In genomic region chr11:1200611-1201191, GRCh38 we compare ENCODE assay signal across 27 cellular contexts. TPM values are rescaled to one million over a fixed set of nuclear protein-coding genes. Genes with fewer than 3 reads are reported as not detected.
DNase-seq lines count a peak whose midpoint lies in the region; ATAC-seq and TF ChIP-seq lines count a peak whose summit lies in the region.
"Had no signal": no experiment of that assay in that cellular context is flagged by ENCODE, and none has a peak within 500 bp of the region (broad histone marks: within the 10 kb centered on the region; RNA-seq: fewer than 3 reads in every experiment).

No MANE protein-coding gene starts in this region.

- no peak overlapping the region for H2AFZ ChIP-seq in H9 (ENCODE audit: low read length)
- H2AFZ ChIP-seq: hepatocyte, parathyroid adenoma had no signal

- H2BK12ac ChIP-seq in H9 (ENCODE audit: insufficient read length, low read depth, low read length), result no peak overlapping the region

- no peak overlapping the region for H3K14ac ChIP-seq in H9 (ENCODE audit: insufficient read depth, low read length)

- no peaks in the 10 kb centered on the region for H3K36me3 Mint-ChIP-seq in H9 (ENCODE audit: insufficient read depth in 1 of 3, low read depth in 3 of 3)
- H3K36me3 Mint-ChIP-seq: natural killer cell had no signal

- H3K27ac ChIP-seq in H9 (ENCODE audit: insufficient read length, low read depth, low read length) (no peak overlapping the region), stomach (no peak overlapping the region)
- H3K27ac ChIP-seq: BLaER1 treated with 17β-estradiol and CSF1 and Interleukin-3, amounts not matched to agents 10 nM and 100 nM; cardiac muscle cell; dorsolateral prefrontal cortex; hepatocyte; parathyroid adenoma had no signal

- no peak overlapping the region for H2BK15ac ChIP-seq in H9 (ENCODE audit: low read depth, low read length)

- H3K4me3 ChIP-seq in stomach, result no peak overlapping the region
- H3K4me3 ChIP-seq: A549; BLaER1 treated with 17β-estradiol and CSF1 and Interleukin-3, amounts not matched to agents 10 nM and 100 nM; cardiac muscle cell; hepatocyte; smooth muscle cell had no signal

- no peaks in the 10 kb centered on the region for H3K79me2 ChIP-seq in H9 (ENCODE audit: insufficient read depth, low read length)
- H3K79me2 ChIP-seq: hepatocyte, parathyroid adenoma had no signal

- H3K27ac Mint-ChIP-seq in H9, result no peak overlapping the region
- H3K27ac Mint-ChIP-seq: natural killer cell; stimulated activated naive CD8-positive, alpha-beta T cell treated with anti-CD3 and anti-CD28 coated beads, Interleukin-15, amount 100 ng/mL, for 72 hours had no signal

- H3K4me1 ChIP-seq in H9 (ENCODE audit: insufficient read depth, low read length) (no peaks in the 10 kb centered on the region), stomach (peaks cover 0 to 17% (median 11%) of the 10 kb centered on the region in 4 donors)
- H3K4me1 ChIP-seq: parathyroid adenoma had no signal

- H3K9ac ChIP-seq in H9 (ENCODE audit: extremely low read depth, insufficient read length, low read length), result no peak overlapping the region
- H3K9ac ChIP-seq: BLaER1 treated with 17β-estradiol and CSF1 and Interleukin-3, amounts not matched to agents 10 nM and 100 nM; parathyroid adenoma had no signal

- TF ChIP-seq CTCF in H9 (conservative IDR thresholded peaks at IDR 0.05) (no peak), stomach (IDR thresholded peaks at IDR 0.05) (no peak)

- no peak overlapping the region for H3K56ac ChIP-seq in H9 (ENCODE audit: insufficient read length, low read depth, low read length)

- H3K4me3 Mint-ChIP-seq in H9, result no peak overlapping the region
- H3K4me3 Mint-ChIP-seq: natural killer cell; stimulated activated naive CD8-positive, alpha-beta T cell treated with anti-CD3 and anti-CD28 coated beads, Interleukin-15, amount 100 ng/mL, for 72 hours had no signal

- no peak overlapping the region for H4K8ac ChIP-seq in H9 (replicated peaks; ENCODE audit: insufficient read length, low read depth, low read length)

- no peak overlapping the region for H2AK5ac ChIP-seq in H9 (ENCODE audit: insufficient read length, low read length)

- WGBS in H9 (ENCODE audit: extremely low coverage, insufficient read length, low lambda C conversion rate), result no CpG with 5 or more reads among the region's 16 CpGs
- WGBS in stomach, 5 donors, result 62 to 80% (median 72%) methylated on average over 10 to 16 of the region's 16 CpGs

- H3K18ac ChIP-seq in H9 (ENCODE audit: insufficient read length, low read depth, low read length), result no peak overlapping the region

- H4K20me1 ChIP-seq in H9 (ENCODE audit: control insufficient read depth, insufficient read depth, insufficient read length), result no peaks in the 10 kb centered on the region

- H3K4ac ChIP-seq in H9 (ENCODE audit: low read depth, low read length), result no peak overlapping the region

- peaks cover 0 to 55% (median 25%) of the 10 kb centered on the region in 4 donors for H3K36me3 ChIP-seq in stomach
- H3K36me3 ChIP-seq: BLaER1 treated with 17β-estradiol and CSF1 and Interleukin-3, amounts not matched to agents 10 nM and 100 nM; cardiac muscle cell had no signal

- H3K27me3 ChIP-seq in H9 (ENCODE audit: insufficient read depth, low read length) (no peaks in the 10 kb centered on the region), stomach (peaks cover 5 to 88% (median 11%) of the 10 kb centered on the region in 3 donors)
- H3K27me3 ChIP-seq: cardiac muscle cell, hepatocyte had no signal

- no peak overlapping the region for H4K5ac ChIP-seq in H9 (ENCODE audit: insufficient read length, low read depth, low read length)

- no peaks in the 10 kb centered on the region for H3K9me3 Mint-ChIP-seq in H9
- H3K9me3 Mint-ChIP-seq: natural killer cell; stimulated activated naive CD8-positive, alpha-beta T cell treated with anti-CD3 and anti-CD28 coated beads, Interleukin-15, amount 100 ng/mL, for 72 hours had no signal

- ATAC-seq in left colon, result peak; percentile 20
- ATAC-seq: A549; natural killer cell; stimulated activated naive CD8-positive, alpha-beta T cell treated with anti-CD3 and anti-CD28 coated beads, Interleukin-15, amount 100 ng/mL, for 72 hours had no signal

- H2BK20ac ChIP-seq in H9 (ENCODE audit: low read depth, low read length, poor library complexity, severe bottlenecking), result no peak overlapping the region

- H4K91ac ChIP-seq in H9 (ENCODE audit: insufficient read length, low read depth, low read length), result no peak overlapping the region

- H3K23ac ChIP-seq in H9 (ENCODE audit: insufficient read length, low read depth, low read length), result no peak overlapping the region

- intact Hi-C loops in left colon (cut with DNase I, micrococcal nuclease), result loop anchor here (5.0 to 10.0 kb wide), 2 partner anchors 314 to 317 kb away; no protein-coding TSS in a partner anchor
- intact Hi-C loops in stomach (cut with DNase I; ENCODE audit: low total_unique reads), result no loop called here

- no peaks in the 10 kb centered on the region for H3K4me1 Mint-ChIP-seq in H9
- H3K4me1 Mint-ChIP-seq: natural killer cell; stimulated activated naive CD8-positive, alpha-beta T cell treated with anti-CD3 and anti-CD28 coated beads, Interleukin-15, amount 100 ng/mL, for 72 hours had no signal

- H3K79me1 ChIP-seq in H9 (ENCODE audit: insufficient read depth, low read depth, low read length, poor library complexity, severe bottlenecking), result no peaks in the 10 kb centered on the region

- DNase-seq in activated effector memory CD4-positive, alpha-beta T cell treated with anti-CD3 and anti-CD28 coated beads, Interleukin-2, amount 50 U/mL, for 16 hours, result peak; percentile 41
- no peak for DNase-seq in activated effector memory CD4-positive, alpha-beta T cell treated with Interleukin-2 at 50 U/mL for 16 hours
- DNase-seq in H9 (peak; percentile 22), left colon (peak in 1 of 2 donors; percentile 25), stomach (peak; percentile 25), Kasumi-1 (lab: John Stamatoyannopoulos, UW) (no peak), NCI-H187 (lab: John Stamatoyannopoulos, UW) (no peak), cerebellar cortex (ENCODE audit: low spot score) (no peak)
- DNase-seq: amygdala; EL; foreskin fibroblast; mesendoderm; natural killer cell; NCI-H2107; NCI-H510A treated with DMSO at 0.1 percent for 48 hours; NK-92 treated with Interleukin-12 subunit alpha and Interleukin-12 subunit beta, amount 100 ng/mL, for 24 hours; stimulated activated CD4-positive, alpha-beta T cell treated with anti-CD3 and anti-CD28 coated beads, Interleukin-4, amount 100 ng/mL, for 4 hours; stimulated activated naive CD8-positive, alpha-beta T cell treated with anti-CD3 and anti-CD28 coated beads, Interleukin-15, amount 100 ng/mL, for 72 hours had no signal

- no peak overlapping the region for H2BK5ac ChIP-seq in H9 (ENCODE audit: insufficient read length, low read length)

- H3K27me3 Mint-ChIP-seq in H9 (ENCODE audit: low read depth), result peaks cover 2% of the 10 kb centered on the region; the same call in 1 of the 2 replicates
- H3K27me3 Mint-ChIP-seq: stimulated activated naive CD8-positive, alpha-beta T cell treated with anti-CD3 and anti-CD28 coated beads, Interleukin-15, amount 100 ng/mL, for 72 hours had no signal

- H3K4me2 ChIP-seq in H9 (ENCODE audit: insufficient read depth, insufficient read length, low read length), result no peak overlapping the region
- H3K4me2 ChIP-seq: A549; BLaER1 treated with 17β-estradiol and CSF1 and Interleukin-3, amounts not matched to agents 10 nM and 100 nM; hepatocyte; smooth muscle cell had no signal

- H3K23me2 ChIP-seq in H9 (ENCODE audit: insufficient read length, low read depth, low read length, poor library complexity, severe bottlenecking), result peaks cover 4% of the 10 kb centered on the region

- no peaks in the 10 kb centered on the region for H3K9me3 ChIP-seq in H9 (ENCODE audit: control insufficient read depth, low read depth, low read length)
- no peaks in the 10 kb centered on the region for H3K9me3 ChIP-seq in stomach
- H3K9me3 ChIP-seq: A549; BLaER1 treated with 17β-estradiol and CSF1 and Interleukin-3, amounts not matched to agents 10 nM and 100 nM had no signal

- no peak for TF ChIP-seq POLR2A in stomach (IDR thresholded peaks at IDR 0.05)

- no peak overlapping the region for H2BK120ac ChIP-seq in H9 (ENCODE audit: low read depth, low read length, poor library complexity, severe bottlenecking)

- H3T11ph ChIP-seq in H9 (ENCODE audit: low read length), result no peak overlapping the region

- TF ChIP-seq EP300 in stomach (IDR thresholded peaks at IDR 0.05), result no peak

RNA-seq across cellular contexts. Expression of gene MUC5B, which starts 22.2 kb away (rescaled TPM):
- total RNA-seq in H9 (2021) (0.02 TPM in 1 of 2 replicates, not detected in the other), left colon (100 to 1,000 TPM; 258 to 369 TPM), stomach (100 to 1,000 TPM in 1 of 5 donors, 10 to 100 TPM in 2, 1 to 10 TPM in 2; 5.8 to 516 (median 38.5) TPM)
- polyA plus RNA-seq in stomach, result 1 to 10 TPM in 1 of 3 donors, under 1 TPM in 2; under 0.01 to 5.4 (median 0.68) TPM
- total RNA-seq: cardiac muscle cell, natural killer cell, RPMI7951, smooth muscle cell, ureter had no signal
- polyA plus RNA-seq: cardiac muscle cell, smooth muscle cell had no signal

RNA-seq across cellular contexts. Expression of gene MUC5AC, which starts 42.9 kb away (rescaled TPM):
- not detected in 2 replicates for total RNA-seq in H9 (2021)
- total RNA-seq in left colon, result under 1 TPM; 0.03 to 0.09 TPM
- total RNA-seq in stomach, result 1,000 to 10,000 TPM in 1 of 5 donors, 100 to 1,000 TPM in 3, 1 to 10 TPM in 1; 2.0 to 1,253 (median 605) TPM
- 10 to 100 TPM in 2 of 3 donors, 1 to 10 TPM in 1; 5.5 to 77.0 (median 24.0) TPM for polyA plus RNA-seq in stomach
- total RNA-seq: cardiac muscle cell, natural killer cell, RPMI7951, smooth muscle cell, ureter had no signal
- polyA plus RNA-seq: cardiac muscle cell, smooth muscle cell had no signal

Comparison
In these comparisons a context has a peak if more than half of its experiments do, and no peak if none do; other contexts are left out.
1. DNase-seq: peak in activated effector memory CD4-positive, alpha-beta T cell treated with anti-CD3 and anti-CD28 coated beads, Interleukin-2, amount 50 U/mL, for 16 hours (single experiment), H9 (single experiment) and stomach (single experiment); none in activated effector memory CD4-positive, alpha-beta T cell treated with Interleukin-2 at 50 U/mL for 16 hours (single experiment), Kasumi-1 (0 of 2), NCI-H187 (0 of 2) and cerebellar cortex (single experiment).